8 cellular contexts compared by ENCODE assay signal in genomic region chr16:63361032-63361624, GRCh38.
DNase-seq lines count a peak whose midpoint lies in the region; ATAC-seq, FAIRE-seq and TF ChIP-seq lines count a peak whose summit lies in the region.

No MANE protein-coding gene starts in this region.

- ATAC-seq in GM19463 (IDR thresholded peaks at IDR 0.05; ENCODE audit: unreplicated experiment) (peak; percentile 74), PC-3 (peak; percentile 37; the same call in 1 of the 2 replicates), pancreas (peak in 3 of 4 donors; percentile 50 to 71 (median 59)), esophagus mucosa (no peak)

- CTCF ChIA-PET in PC-3 (lab: Charles Lee) = no interaction called here

- H3K79me2 ChIP-seq in PC-3 (ENCODE audit: low read length) = no peaks in the 10 kb centered on the region

- DNase-seq in DMS 273 treated with DMSO at 0.1 percent for 48 hours (lab: John Stamatoyannopoulos, UW) (peak; percentile 24), HL-60 (ENCODE audit: low read depth in 1 of 2, low spot score in 1 of 2) (peak; percentile 4 to 7), PC-3 (peak; percentile 52), epithelial cell of esophagus (ENCODE audit: low read depth) (peak; percentile 64), pancreas (no peak)
- no peak for DNase-seq in stimulated activated CD4-positive, alpha-beta T cell treated with anti-CD3 and anti-CD28 coated beads, Interleukin-2, amount 100 ng/mL, for 24 hours

- intact Hi-C loops in PC-3 (cut with micrococcal nuclease) = loop anchor here (2.0 kb wide), 1 partner anchor 690 kb away; no protein-coding TSS in a partner anchor
- intact Hi-C loops in pancreas (cut with DNase I) = no loop called here

- no peak overlapping the region for H3K4me2 ChIP-seq in PC-3 (ENCODE audit: low read length)

- no peaks in the 10 kb centered on the region for H3K36me3 ChIP-seq in PC-3 (ENCODE audit: low read depth, low read length)
- no peaks in the 10 kb centered on the region for H3K36me3 ChIP-seq in pancreas

- no peaks in the 10 kb centered on the region for H3K9me3 ChIP-seq in PC-3 (ENCODE audit: low read length)
- H3K9me3 ChIP-seq in pancreas = no peaks in the 10 kb centered on the region

- peak; percentile 42 for TF ChIP-seq CTCF in HL-60 (IDR thresholded peaks at IDR 0.05; ENCODE audit: insufficient read depth, low read length)
- peak; percentile 78 for TF ChIP-seq CTCF in PC-3 (conservative IDR thresholded peaks at IDR 0.05; ENCODE audit: low read depth, low read length)
- TF ChIP-seq CTCF in epithelial cell of esophagus (IDR thresholded peaks at IDR 0.05; ENCODE audit: insufficient read depth, low read depth, low read length, missing control alignments) = peak; percentile 89
- peak; percentile 26 to 73 (median 46) for TF ChIP-seq CTCF in pancreas (IDR thresholded peaks at IDR 0.05)

- H3K27me3 ChIP-seq in HL-60 (ENCODE audit: insufficient read depth, poor library complexity, severe bottlenecking) (no peaks in the 10 kb centered on the region), PC-3 (ENCODE audit: low read length) (no peaks in the 10 kb centered on the region), pancreas (no peaks in the 10 kb centered on the region)

- no peak overlapping the region for H3K4me3 ChIP-seq in HL-60 (replicated peaks; ENCODE audit: insufficient read depth, low read length)
- no peak overlapping the region for H3K4me3 ChIP-seq in PC-3 (ENCODE audit: low read length)
- no peak overlapping the region for H3K4me3 ChIP-seq in epithelial cell of esophagus (ENCODE audit: low read length)
- H3K4me3 ChIP-seq in pancreas = no peak overlapping the region

- FAIRE-seq in pancreas (lab: Jason Lieb, UNC) = peak; percentile 81

- no peak overlapping the region for H3K27ac ChIP-seq in HL-60 (replicated peaks)
- H3K27ac ChIP-seq in PC-3 (ENCODE audit: low read length) = no peak overlapping the region
- no peak overlapping the region for H3K27ac ChIP-seq in pancreas

- BruUV-seq in PC-3 (replicated peaks; lab: Mats Ljungman, UMichigan) = no TSS peak

- H3K9me2 ChIP-seq in PC-3 (replicated peaks; ENCODE audit: low read length) = no peaks in the 10 kb centered on the region

- H3F3A ChIP-seq in PC-3 (ENCODE audit: low read length, unreplicated experiment) = no peaks in the 10 kb centered on the region

- WGBS in pancreas, 2 donors = 0 to 2% methylated on average over 1 of the region's 1 CpG

- H2AFZ ChIP-seq in PC-3 (ENCODE audit: low read length) = no peak overlapping the region

- H3K9ac ChIP-seq in PC-3 (ENCODE audit: low read length) = no peak overlapping the region

- H3K4me1 ChIP-seq in PC-3 (ENCODE audit: insufficient read depth, low read length) = no peaks in the 10 kb centered on the region
- no peaks in the 10 kb centered on the region for H3K4me1 ChIP-seq in pancreas

- H4K20me1 ChIP-seq in PC-3 (ENCODE audit: low read length) = no peaks in the 10 kb centered on the region

- POLR2A ChIA-PET in PC-3 (lab: Charles Lee; ENCODE audit: unreplicated experiment) = no interaction called here

Comparison
In these comparisons a context has a peak if more than half of its experiments do, and no peak if none do; other contexts are left out.
1. DNase-seq: peak in DMS 273 treated with DMSO at 0.1 percent for 48 hours (single experiment), HL-60 (2 of 2), PC-3 (single experiment) and epithelial cell of esophagus (single experiment); none in pancreas (0 of 6) and stimulated activated CD4-positive, alpha-beta T cell treated with anti-CD3 and anti-CD28 coated beads, Interleukin-2, amount 100 ng/mL, for 24 hours (0 of 2).
2. Peak in every context shown above with its lines, with median percentiles within 50 percentile points of each other: CTCF ChIP-seq.